Comparison of ENCODE assay signal across 12 cellular contexts in genomic region chr16:84953051-84953746, GRCh38. TPM values are rescaled to one million over a fixed set of nuclear protein-coding genes. Genes with fewer than 3 reads are reported as not detected.
DNase-seq lines count a peak whose midpoint lies in the region; ATAC-seq and TF ChIP-seq lines count a peak whose summit lies in the region.
"Had no signal": no experiment of that assay in that cellular context is flagged by ENCODE, and none has a peak within 500 bp of the region (broad histone marks: within the 10 kb centered on the region; RNA-seq: fewer than 3 reads in every experiment).

No MANE protein-coding gene starts in this region.

- H3K79me1 ChIP-seq in H9 (ENCODE audit: insufficient read depth, low read depth, low read length, poor library complexity, severe bottlenecking) = no peaks in the 10 kb centered on the region

- H2AK5ac ChIP-seq in H9 (ENCODE audit: insufficient read length, low read length) = no peak overlapping the region

- peaks cover 7% of the 10 kb centered on the region for H3K27me3 Mint-ChIP-seq in nephron progenitor cell (ENCODE audit: low read depth, poor library complexity)
- peaks cover 4% of the 10 kb centered on the region; the same call in 1 of the 2 replicates for H3K27me3 Mint-ChIP-seq in H9 (ENCODE audit: low read depth)

- H4K8ac ChIP-seq in H9 (replicated peaks; ENCODE audit: insufficient read length, low read depth, low read length) = no peak overlapping the region

- H3K27ac Mint-ChIP-seq in nephron progenitor cell = peak overlapping the region; percentile 53
- no peak overlapping the region for H3K27ac Mint-ChIP-seq in H9
- H3K27ac Mint-ChIP-seq: memory B cell had no signal

- WGBS in gastroesophageal sphincter (ENCODE audit: low coverage in 1 of 2), 2 donors = 73 to 78% methylated on average over 7 to 8 of the region's 10 CpGs
- no CpG with 5 or more reads among the region's 10 CpGs for WGBS in H9 (ENCODE audit: extremely low coverage, insufficient read length, low lambda C conversion rate)

- no peak overlapping the region for H3K23ac ChIP-seq in H9 (ENCODE audit: insufficient read length, low read depth, low read length)

- H3K23me2 ChIP-seq in H9 (ENCODE audit: insufficient read length, low read depth, low read length, poor library complexity, severe bottlenecking) = no peaks in the 10 kb centered on the region

- H2BK120ac ChIP-seq in H9 (ENCODE audit: low read depth, low read length, poor library complexity, severe bottlenecking) = no peak overlapping the region

- H2BK12ac ChIP-seq in H9 (ENCODE audit: insufficient read length, low read depth, low read length) = no peak overlapping the region

- H3T11ph ChIP-seq in H9 (ENCODE audit: low read length) = no peak overlapping the region

- no peak overlapping the region for H2BK5ac ChIP-seq in H9 (ENCODE audit: insufficient read length, low read length)

- no peak for TF ChIP-seq POLR2A in gastroesophageal sphincter (IDR thresholded peaks at IDR 0.05)
- TF ChIP-seq POLR2A in uterus (IDR thresholded peaks at IDR 0.05) = no peak

- H3K79me2 ChIP-seq in H9 (ENCODE audit: insufficient read depth, low read length) = no peaks in the 10 kb centered on the region

- H3K4me3 Mint-ChIP-seq in nephron progenitor cell (no peak overlapping the region), H9 (no peak overlapping the region)
- H3K4me3 Mint-ChIP-seq: memory B cell had no signal

- H3K4ac ChIP-seq in H9 (ENCODE audit: low read depth, low read length) = no peak overlapping the region

- no peaks in the 10 kb centered on the region for H3K36me3 Mint-ChIP-seq in nephron progenitor cell (ENCODE audit: low read depth)
- no peaks in the 10 kb centered on the region for H3K36me3 Mint-ChIP-seq in H9 (ENCODE audit: insufficient read depth in 1 of 3, low read depth in 3 of 3)
- H3K36me3 Mint-ChIP-seq: memory B cell had no signal

- H4K91ac ChIP-seq in H9 (ENCODE audit: insufficient read length, low read depth, low read length) = no peak overlapping the region

- no peak overlapping the region for H3K9ac ChIP-seq in H9 (ENCODE audit: extremely low read depth, insufficient read length, low read length)

- H4K5ac ChIP-seq in H9 (ENCODE audit: insufficient read length, low read depth, low read length) = no peak overlapping the region

- DNase-seq in nephron progenitor cell (no peak), uterus (no peak), NCI-H146 treated with DMSO at 0.1 percent for 48 hours (lab: John Stamatoyannopoulos, UW; ENCODE audit: unreplicated experiment) (no peak), mucosa of descending colon (no peak), H9 (no peak)
- DNase-seq: activated gamma-delta T cell treated with Interleukin-2 at 50 U/mL for 16 hours; MG63; NCI-H2107; stimulated activated CD4-positive, alpha-beta T cell treated with anti-CD3 and anti-CD28 coated beads, Interleukin-15, amount 100 ng/mL, for 24 hours had no signal

- H2BK15ac ChIP-seq in H9 (ENCODE audit: low read depth, low read length) = no peak overlapping the region

- TF ChIP-seq CTCF in gastroesophageal sphincter (IDR thresholded peaks at IDR 0.05) (no peak), nephron progenitor cell (IDR thresholded peaks at IDR 0.05) (no peak), uterus (IDR thresholded peaks at IDR 0.05) (no peak), mucosa of descending colon (IDR thresholded peaks at IDR 0.05) (no peak), H9 (conservative IDR thresholded peaks at IDR 0.05) (no peak)

- intact Hi-C loops in uterus (cut with DNase I; ENCODE audit: low total_unique reads) = loop anchor here (5.0 kb wide), 1 partner anchor 201 kb away; no protein-coding TSS in a partner anchor
- intact Hi-C loops in mucosa of descending colon (cut with DNase I, micrococcal nuclease) = loop anchor here in 1 of 2 donors (5.0 kb wide), 1 partner anchor 201 kb away; no protein-coding TSS in a partner anchor

- H3K27me3 ChIP-seq in gastroesophageal sphincter = no peaks in the 10 kb centered on the region
- H3K27me3 ChIP-seq in uterus = no peaks in the 10 kb centered on the region
- no peaks in the 10 kb centered on the region for H3K27me3 ChIP-seq in H9 (ENCODE audit: insufficient read depth, low read length)
- H3K27me3 ChIP-seq: MG63 had no signal

- H2BK20ac ChIP-seq in H9 (ENCODE audit: low read depth, low read length, poor library complexity, severe bottlenecking) = no peak overlapping the region

- H3K4me1 Mint-ChIP-seq in nephron progenitor cell (peaks cover 18% of the 10 kb centered on the region), H9 (peaks cover 0 to 2% of the 10 kb centered on the region in 2 experiments; a peak in 1 of 4 replicates)

- H3K4me3 ChIP-seq in gastroesophageal sphincter = no peak overlapping the region
- no peak overlapping the region for H3K4me3 ChIP-seq in uterus
- H3K4me3 ChIP-seq in mucosa of descending colon = no peak overlapping the region
- H3K4me3 ChIP-seq: MG63 had no signal

- H3K56ac ChIP-seq in H9 (ENCODE audit: insufficient read length, low read depth, low read length) = no peak overlapping the region

- H3K9me3 Mint-ChIP-seq in nephron progenitor cell (no peaks in the 10 kb centered on the region), H9 (no peaks in the 10 kb centered on the region)
- H3K9me3 Mint-ChIP-seq: memory B cell had no signal

- H3K18ac ChIP-seq in H9 (ENCODE audit: insufficient read length, low read depth, low read length) = no peak overlapping the region

- H3K36me3 ChIP-seq in gastroesophageal sphincter = no peaks in the 10 kb centered on the region
- H3K36me3 ChIP-seq in uterus = no peaks in the 10 kb centered on the region
- no peaks in the 10 kb centered on the region for H3K36me3 ChIP-seq in mucosa of descending colon (ENCODE audit: low read depth)
- H3K36me3 ChIP-seq: MG63 had no signal

- peaks cover 0 to 24% (median 5%) of the 10 kb centered on the region in 3 donors for H3K4me1 ChIP-seq in gastroesophageal sphincter
- peaks cover 5 to 12% of the 10 kb centered on the region in 2 donors for H3K4me1 ChIP-seq in uterus
- peaks cover 9% of the 10 kb centered on the region for H3K4me1 ChIP-seq in mucosa of descending colon (ENCODE audit: low read depth)
- H3K4me1 ChIP-seq in H9 (ENCODE audit: insufficient read depth, low read length) = no peaks in the 10 kb centered on the region

- H3K27ac ChIP-seq in gastroesophageal sphincter (peak overlapping the region in 3 of 4 donors; percentile 48 to 71 (median 61)), uterus (peak overlapping the region; percentile 65 to 68), H9 (ENCODE audit: insufficient read length, low read depth, low read length) (no peak overlapping the region)

- H3K14ac ChIP-seq in H9 (ENCODE audit: insufficient read depth, low read length) = no peak overlapping the region

- peak; percentile 5; the same call in 1 of the 3 replicates for ATAC-seq in SK-N-SH treated with all-trans-retinoic acid at 6 μM for 48 hours
- no peak for ATAC-seq in gastroesophageal sphincter
- no peak for ATAC-seq in mucosa of descending colon

- no peaks in the 10 kb centered on the region for H4K20me1 ChIP-seq in H9 (ENCODE audit: control insufficient read depth, insufficient read depth, insufficient read length)

- H3K9me3 ChIP-seq in gastroesophageal sphincter = no peaks in the 10 kb centered on the region
- H3K9me3 ChIP-seq in uterus = no peaks in the 10 kb centered on the region
- no peaks in the 10 kb centered on the region for H3K9me3 ChIP-seq in mucosa of descending colon
- no peaks in the 10 kb centered on the region for H3K9me3 ChIP-seq in H9 (ENCODE audit: control insufficient read depth, low read depth, low read length)
- H3K9me3 ChIP-seq: MG63 had no signal

- no peak for TF ChIP-seq EP300 in gastroesophageal sphincter (IDR thresholded peaks at IDR 0.05)

- H3K4me2 ChIP-seq in H9 (ENCODE audit: insufficient read depth, insufficient read length, low read length) = no peak overlapping the region

- H2AFZ ChIP-seq in H9 (ENCODE audit: low read length) = no peak overlapping the region

TF ChIP-seq in SK-N-SH treated with all-trans-retinoic acid at 6 μM for 48 hours, 23 proteins besides CTCF, POLR2A, EP300 and RAD21:
- no peak for TF ChIP-seq ZFP30 (CRISPR knock-in tag; IDR thresholded peaks at IDR 0.05)
- TF ChIP-seq ESRRG (CRISPR knock-in tag; IDR thresholded peaks at IDR 0.05) = no peak

RNA-seq across cellular contexts. Expression of gene ZDHHC7, which starts 58.1 kb away (rescaled TPM):
- total RNA-seq in gastroesophageal sphincter = 10 to 100 TPM; 55.3 to 77.5 (median 66.3) TPM
- total RNA-seq in uterus = 10 to 100 TPM; 16.5 to 50.2 (median 39.1) TPM
- 10 to 100 TPM; 69.8 to 96.1 (median 78.7) TPM for total RNA-seq in mucosa of descending colon
- total RNA-seq in H9 (2021) = 39.1 and 44.0 TPM in 2 replicates
